28 cellular contexts compared by ENCODE assay signal in genomic region chr2:39629646-39630045, GRCh38. TPM values are rescaled to one million over a fixed set of nuclear protein-coding genes. Genes with fewer than 3 reads are reported as not detected.
"Had no signal": no experiment of that assay in that cellular context is flagged by ENCODE, and none has a peak within 500 bp of the region (broad histone marks: within the 10 kb centered on the region; RNA-seq: fewer than 3 reads in every experiment).

No MANE protein-coding gene starts in this region.

- H3K4me1 ChIP-seq: pancreas, prostate gland, suprapubic skin, tibial artery, upper lobe of right lung had no signal

- H3K36me3 ChIP-seq: left ventricle myocardium inferior, pancreas, prostate gland, suprapubic skin, thoracic aorta, tibial artery, upper lobe of right lung had no signal

- H3K27ac Mint-ChIP-seq: immature natural killer cell; naive thymus-derived CD8-positive, alpha-beta T cell; nephron; stimulated activated effector memory CD8-positive, alpha-beta T cell treated with anti-CD3 and anti-CD28 coated beads, Interleukin-12 subunit alpha, Interleukin-12 subunit beta, amount 100 ng/mL, for 72 hours; stimulated activated naive CD8-positive, alpha-beta T cell treated with anti-CD3 and anti-CD28 coated beads, Interleukin-15, Interleukin-2, amounts not matched to agents 100 ng/mL and 50 ng/mL, for 24 hours had no signal

- H3K27me3 Mint-ChIP-seq: stimulated activated naive CD8-positive, alpha-beta T cell treated with anti-CD3 and anti-CD28 coated beads, Interleukin-15, Interleukin-2, amounts not matched to agents 100 ng/mL and 50 ng/mL, for 24 hours had no signal

- ATAC-seq: naive thymus-derived CD8-positive, alpha-beta T cell; pancreas; right cardiac atrium; sciatic nerve; stimulated activated effector memory CD8-positive, alpha-beta T cell treated with anti-CD3 and anti-CD28 coated beads, Interleukin-12 subunit alpha, Interleukin-12 subunit beta, amount 100 ng/mL, for 72 hours; upper lobe of right lung had no signal

- DNase-seq: hypothalamus; immature natural killer cell; left ventricle myocardium inferior; mesenchymal stem cell; naive thymus-derived CD8-positive, alpha-beta T cell; nucleus accumbens; pancreas; posterior cingulate gyrus; retina; right cardiac atrium; stimulated activated CD4-positive, alpha-beta T cell treated with anti-CD3 and anti-CD28 coated beads, Interleukin-12 subunit alpha, Interleukin-12 subunit beta, amount 100 ng/mL, for 4 hours; stimulated activated CD4-positive, alpha-beta T cell treated with anti-CD3 and anti-CD28 coated beads, Interleukin-4, amount 100 ng/mL, for 24 hours; stimulated activated naive CD4-positive, alpha-beta T cell; tibial artery; trophoblast cell; upper lobe of right lung had no signal

- FAIRE-seq: islet of Langerhans, pancreas, urothelium cell line had no signal

- H3K9me3 ChIP-seq: left ventricle myocardium inferior, pancreas, prostate gland, suprapubic skin, thoracic aorta, tibial artery, upper lobe of right lung had no signal

- H3K4me1 Mint-ChIP-seq: immature natural killer cell; stimulated activated effector memory CD8-positive, alpha-beta T cell treated with anti-CD3 and anti-CD28 coated beads, Interleukin-12 subunit alpha, Interleukin-12 subunit beta, amount 100 ng/mL, for 72 hours had no signal

- H3K27ac ChIP-seq: left ventricle myocardium inferior, pancreas, prostate gland, skin epidermis, suprapubic skin, thoracic aorta, tibial artery, upper lobe of right lung had no signal

- H3K9me3 Mint-ChIP-seq: neural crest cell; stimulated activated effector memory CD8-positive, alpha-beta T cell treated with anti-CD3 and anti-CD28 coated beads, Interleukin-12 subunit alpha, Interleukin-12 subunit beta, amount 100 ng/mL, for 72 hours; stimulated activated naive CD8-positive, alpha-beta T cell treated with anti-CD3 and anti-CD28 coated beads, Interleukin-15, Interleukin-2, amounts not matched to agents 100 ng/mL and 50 ng/mL, for 24 hours had no signal

- H3K27me3 ChIP-seq: pancreas, suprapubic skin, tibial artery, upper lobe of right lung had no signal

- H3K36me3 Mint-ChIP-seq: immature natural killer cell; naive thymus-derived CD8-positive, alpha-beta T cell; stimulated activated effector memory CD8-positive, alpha-beta T cell treated with anti-CD3 and anti-CD28 coated beads, Interleukin-12 subunit alpha, Interleukin-12 subunit beta, amount 100 ng/mL, for 72 hours had no signal

- H3K4me3 Mint-ChIP-seq: immature natural killer cell; naive thymus-derived CD8-positive, alpha-beta T cell; nephron; neural crest cell; stimulated activated effector memory CD8-positive, alpha-beta T cell treated with anti-CD3 and anti-CD28 coated beads, Interleukin-12 subunit alpha, Interleukin-12 subunit beta, amount 100 ng/mL, for 72 hours; stimulated activated naive CD8-positive, alpha-beta T cell treated with anti-CD3 and anti-CD28 coated beads, Interleukin-15, Interleukin-2, amounts not matched to agents 100 ng/mL and 50 ng/mL, for 24 hours had no signal

- H3K4me3 ChIP-seq: left ventricle myocardium inferior, pancreas, prostate gland, skin epidermis, suprapubic skin, thoracic aorta, tibial artery, upper lobe of right lung had no signal

RNA-seq across cellular contexts. Expression of gene TMEM178A, which starts 36.1 kb away (rescaled TPM):
- total RNA-seq: lung microvascular endothelial cell had no signal
- polyA plus RNA-seq: immature natural killer cell had no signal
